In genomic region chr22:39688186-39688768, GRCh38 we compare ENCODE assay signal across 21 cellular contexts.
"Had no signal": no experiment of that assay in that cellular context is flagged by ENCODE, and none has a peak within 500 bp of the region (broad histone marks: within the 10 kb centered on the region; RNA-seq: fewer than 3 reads in every experiment).

No MANE protein-coding gene starts in this region.

- H2AFZ ChIP-seq: hepatocyte had no signal

- H3K27ac ChIP-seq: epithelial cell of prostate, hepatocyte, lower lobe of right lung, suprapubic skin, vagina had no signal

- ATAC-seq: left cardiac atrium; lower lobe of right lung; naive thymus-derived CD8-positive, alpha-beta T cell had no signal

- H3K79me2 ChIP-seq: hepatocyte had no signal

- H3K4me3 ChIP-seq: hepatocyte, lower lobe of right lung, suprapubic skin, vagina had no signal

- H3K36me3 ChIP-seq: lower lobe of right lung, suprapubic skin, vagina had no signal

- H3K4me2 ChIP-seq: hepatocyte had no signal

- H3K4me1 ChIP-seq: lower lobe of right lung had no signal

- H3K9me3 ChIP-seq: lower lobe of right lung, suprapubic skin, vagina had no signal

- DNase-seq: activated CD4-positive, alpha-beta T cell treated with anti-CD3 and anti-CD28 coated beads for 1 hour; activated CD8-positive, alpha-beta memory T cell treated with anti-CD3 and anti-CD28 coated beads for 24 hours; activated CD8-positive, alpha-beta memory T cell treated with anti-CD3 and anti-CD28 coated beads, Interleukin-2, amount 50 U/mL, for 48 hours; activated effector memory CD4-positive, alpha-beta T cell treated with anti-CD3 and anti-CD28 coated beads, Interleukin-2, amount 50 U/mL, for 16 hours; activated T-cell treated with anti-CD3 and anti-CD28 coated beads, Interleukin-2, amount 50 U/mL, for 48 hours; caudate nucleus; endodermal cell; foreskin fibroblast; left cardiac atrium; lower lobe of right lung; naive thymus-derived CD8-positive, alpha-beta T cell; occipital lobe; retina; stimulated activated CD4-positive, alpha-beta T cell treated with anti-CD3 and anti-CD28 coated beads, Interleukin-12 subunit alpha, Interleukin-12 subunit beta, amount 100 ng/mL, for 4 hours; stimulated activated CD4-positive, alpha-beta T cell treated with anti-CD3 and anti-CD28 coated beads, Interleukin-1b, Interleukin-23, amount 100 ng/mL, for 48 hours; stimulated activated CD8-positive, alpha-beta memory T cell treated with anti-CD3 and anti-CD28 coated beads, Interleukin-4, amount 100 ng/mL, for 48 hours; trophoblast cell had no signal
